13 cellular contexts compared by ENCODE assay signal in the genomic region with DNA sequence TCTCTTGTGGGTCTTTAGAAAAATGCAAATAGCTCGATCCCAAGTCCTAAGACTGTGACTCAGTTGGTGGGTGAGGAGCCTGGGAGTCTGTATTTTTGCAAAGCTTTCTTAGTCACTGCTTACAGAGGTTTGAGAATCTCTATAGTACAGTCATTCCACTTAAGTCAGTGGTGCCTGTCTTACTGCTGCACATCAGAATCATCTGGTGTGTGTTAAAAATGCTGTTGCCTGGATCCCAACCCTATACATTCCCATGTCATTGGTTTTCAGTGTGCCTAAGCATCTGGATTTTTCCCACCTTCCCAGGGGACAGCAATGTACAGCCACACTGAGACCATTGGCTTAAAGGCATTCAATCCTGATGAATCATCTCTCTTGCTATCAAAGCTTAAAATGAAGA.
"Had no signal": no experiment of that assay in that cellular context is flagged by ENCODE, and none has a peak within 500 bp of the region (broad histone marks: within the 10 kb centered on the region; RNA-seq: fewer than 3 reads in every experiment).

No MANE protein-coding gene starts in this region.

- H3K27me3 ChIP-seq: esophagus squamous epithelium had no signal

- H3K4me3 ChIP-seq: coronary artery, esophagus squamous epithelium, lower lobe of right lung, prostate gland, stomach had no signal

- ATAC-seq: left cardiac atrium, lower lobe of right lung, right cardiac atrium had no signal

- H3K27ac ChIP-seq: coronary artery, esophagus squamous epithelium, lower lobe of right lung, prostate gland, stomach had no signal

- H3K36me3 ChIP-seq: esophagus squamous epithelium, lower lobe of right lung, prostate gland, stomach had no signal

- H3K4me1 ChIP-seq: esophagus squamous epithelium, lower lobe of right lung, prostate gland, stomach had no signal

- H3K9me3 ChIP-seq: lower lobe of right lung, prostate gland had no signal

- DNase-seq: activated CD4-positive, alpha-beta T cell treated with anti-CD3 and anti-CD28 coated beads, Interleukin-2, amount 50 U/mL, for 1 hour; activated CD4-positive, CD25-positive, alpha-beta regulatory T cell; activated CD8-positive, alpha-beta memory T cell treated with anti-CD3 and anti-CD28 coated beads for 24 hours; activated naive CD4-positive, alpha-beta T cell; esophagus squamous epithelium; head of caudate nucleus; left cardiac atrium; lower lobe of right lung; right cardiac atrium; small intestine; stomach had no signal
